In the genomic region with DNA sequence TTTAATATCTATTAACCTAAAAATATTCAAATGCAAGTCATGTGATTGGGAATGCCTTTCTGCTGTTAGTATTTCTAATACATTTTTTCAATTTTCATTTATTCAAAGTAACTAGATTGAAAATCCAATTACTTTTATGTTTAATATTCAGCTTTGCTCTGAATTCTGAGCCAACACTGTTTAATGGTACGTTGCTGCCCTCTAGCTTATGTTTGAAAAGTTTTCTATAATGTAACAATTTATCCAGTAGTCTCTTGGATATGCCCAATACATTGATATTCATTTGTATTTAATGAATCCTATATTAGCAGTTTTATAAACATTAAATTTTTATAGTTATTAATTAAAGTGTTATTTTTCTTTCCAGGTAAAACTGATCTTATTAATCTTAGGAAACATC, we compare ENCODE assay signal across 8 cellular contexts. TPM values are rescaled to one million over a fixed set of nuclear protein-coding genes. Genes with fewer than 3 reads are reported as not detected.
DNase-seq lines count a peak whose midpoint lies in the region; ATAC-seq and TF ChIP-seq lines count a peak whose summit lies in the region.

No MANE protein-coding gene starts in this region.

- peak; percentile 76 to 77 for TF ChIP-seq RAD21 in liver (IDR thresholded peaks at IDR 0.05)

- H3K27me3 ChIP-seq in Loucy (ENCODE audit: insufficient read depth, low read length, poor library complexity, severe bottlenecking) (no peaks in the 10 kb centered on the region), adipocyte (replicated peaks; ENCODE audit: control insufficient read depth, insufficient read depth, low read length) (peaks cover 17% of the 10 kb centered on the region), liver (ENCODE audit: control insufficient read depth in 4 of 4, insufficient read depth in 4 of 4, low read length in 3 of 4) (no peaks in the 10 kb centered on the region)

- TF ChIP-seq CTCF in Loucy (conservative IDR thresholded peaks at IDR 0.05; ENCODE audit: low read length): peak; percentile 49
- TF ChIP-seq CTCF in liver (IDR thresholded peaks at IDR 0.05; ENCODE audit: low read depth, low read length, missing input control): peak; percentile 35

- H3K9ac ChIP-seq in Loucy (ENCODE audit: low read depth, low read length, poor library complexity, severe bottlenecking) (no peak overlapping the region), adipocyte (ENCODE audit: low read length) (no peak overlapping the region), liver (ENCODE audit: low read depth in 1 of 2, low read length in 2 of 2) (no peak overlapping the region)

- H3K79me2 ChIP-seq in Loucy (ENCODE audit: insufficient read depth, low read length): no peaks in the 10 kb centered on the region

- H2AFZ ChIP-seq in Loucy (ENCODE audit: low read length): no peak overlapping the region

- no peaks in the 10 kb centered on the region for H3K9me3 ChIP-seq in Loucy (ENCODE audit: insufficient read depth, low read depth, low read length)
- H3K9me3 ChIP-seq in adipocyte (ENCODE audit: control insufficient read depth, low read length): no peaks in the 10 kb centered on the region
- no peaks in the 10 kb centered on the region for H3K9me3 ChIP-seq in liver (ENCODE audit: control insufficient read depth in 4 of 4, low read length in 3 of 4)

- H4K20me1 ChIP-seq in Loucy (ENCODE audit: insufficient read depth, low read length, poor library complexity, severe bottlenecking): no peaks in the 10 kb centered on the region

- H3K27ac ChIP-seq in liver (ENCODE audit: low read depth in 1 of 2, low read length in 2 of 2): no peak overlapping the region

- H3K4me1 ChIP-seq in Loucy (ENCODE audit: insufficient read depth, low read length, poor library complexity, severe bottlenecking) (no peaks in the 10 kb centered on the region), adipocyte (ENCODE audit: control insufficient read depth, insufficient read depth, low read length) (no peaks in the 10 kb centered on the region), liver (ENCODE audit: control insufficient read depth in 4 of 4, insufficient read depth in 4 of 4, low read length in 3 of 4) (peaks cover 0 to 2% (median 1%) of the 10 kb centered on the region in 4 donors)

- ATAC-seq in GM18867 (IDR thresholded peaks at IDR 0.05; ENCODE audit: unreplicated experiment) (no peak), HG02938 (IDR thresholded peaks at IDR 0.05; ENCODE audit: unreplicated experiment) (no peak), HG02870 (IDR thresholded peaks at IDR 0.05; ENCODE audit: unreplicated experiment) (no peak)

- H3K36me3 ChIP-seq in Loucy (ENCODE audit: insufficient read depth, low read length) (no peaks in the 10 kb centered on the region), adipocyte (ENCODE audit: control insufficient read depth, insufficient read depth, low read length, severe bottlenecking) (no peaks in the 10 kb centered on the region), liver (ENCODE audit: control insufficient read depth in 4 of 4, insufficient read depth in 3 of 4, low read depth in 1 of 4, low read length in 3 of 4) (no peaks in the 10 kb centered on the region)

- DNase-seq in Daoy (ENCODE audit: low read depth) (peak; percentile 19), adipocyte (ENCODE audit: low read depth) (peak; percentile 50), cerebellar nuclear complex (lab: John Stamatoyannopoulos, UW) (no peak)

- H3K4me3 ChIP-seq in Loucy (ENCODE audit: low read length, poor library complexity, severe bottlenecking) (no peak overlapping the region), adipocyte (ENCODE audit: low read length) (no peak overlapping the region), liver (ENCODE audit: low read depth in 1 of 3, low read length in 3 of 3) (no peak overlapping the region)

- no peak overlapping the region for H3K4me2 ChIP-seq in Loucy (ENCODE audit: low read depth, low read length, poor library complexity, severe bottlenecking)

- WGBS in liver: 7% methylated on average over 1 of the region's 1 CpG

- no peaks in the 10 kb centered on the region for H3K9me2 ChIP-seq in Loucy (replicated peaks; ENCODE audit: low read depth, low read length)

- no peaks in the 10 kb centered on the region for H3F3A ChIP-seq in Loucy (ENCODE audit: low read depth)

TF ChIP-seq in liver, 16 proteins besides CTCF, POLR2A, EP300 and RAD21:
- TF ChIP-seq, protein P1, sequence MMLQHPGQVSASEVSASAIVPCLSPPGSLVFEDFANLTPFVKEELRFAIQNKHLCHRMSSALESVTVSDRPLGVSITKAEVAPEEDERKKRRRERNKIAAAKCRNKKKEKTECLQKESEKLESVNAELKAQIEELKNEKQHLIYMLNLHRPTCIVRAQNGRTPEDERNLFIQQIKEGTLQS (IDR thresholded peaks at IDR 0.05): no peak
- TF ChIP-seq HNF4A (conservative IDR thresholded peaks at IDR 0.05) (no peak), FOXA2 (IDR thresholded peaks at IDR 0.05) (no peak), GABPA (IDR thresholded peaks at IDR 0.05 in 1 of 2, conservative IDR thresholded peaks at IDR 0.05 in 1 of 2) (no peak), RXRA (IDR thresholded peaks at IDR 0.05) (no peak)

RNA-seq across cellular contexts. Expression of a gene that starts 47.4 kb away (rescaled TPM):
- total RNA-seq in Daoy (2014; rRNA removed; shearing (Covaris generic)): 0.23 TPM in 1 of 2 replicates, not detected in the other
- total RNA-seq in liver: under 1 TPM; 0.25 to 0.33 TPM
- under 1 TPM; 0.03 to 0.19 TPM for polyA plus RNA-seq in liver

Comparison
In these comparisons a context has a peak if more than half of its experiments do, and no peak if none do; other contexts are left out.
1. DNase-seq: peak in Daoy (single experiment) and adipocyte (single experiment); none in cerebellar nuclear complex (0 of 2).